24 cellular contexts compared by ENCODE assay signal in genomic region chr10:52128056-52128683, GRCh38.
DNase-seq lines count a peak whose midpoint lies in the region; FAIRE-seq and TF ChIP-seq lines count a peak whose summit lies in the region.
"Had no signal": no experiment of that assay in that cellular context is flagged by ENCODE, and none has a peak within 500 bp of the region (broad histone marks: within the 10 kb centered on the region; RNA-seq: fewer than 3 reads in every experiment).

No MANE protein-coding gene starts in this region.

- no peak for TF ChIP-seq CTCF in WERI-Rb-1 (IDR thresholded peaks at IDR 0.05; ENCODE audit: low read depth, low read length)
- no peak for TF ChIP-seq CTCF in CD14-positive monocyte (IDR thresholded peaks at IDR 0.05)

- H3K4me3 Mint-ChIP-seq in CD14-positive monocyte, result no peak overlapping the region
- H3K4me3 Mint-ChIP-seq: activated T-cell treated with anti-CD3 and anti-CD28 coated beads, Interleukin-2, amount 50 U/mL, for 72 hours; naive thymus-derived CD4-positive, alpha-beta T cell had no signal

- H3K27ac Mint-ChIP-seq in CD14-positive monocyte, result no peak overlapping the region
- H3K27ac Mint-ChIP-seq: activated T-cell treated with anti-CD3 and anti-CD28 coated beads, Interleukin-2, amount 50 U/mL, for 72 hours; naive thymus-derived CD4-positive, alpha-beta T cell had no signal

- intact Hi-C loops in CD14-positive monocyte (cut with micrococcal nuclease), result no loop called here

- no peak overlapping the region for H3K4me3 ChIP-seq in WERI-Rb-1 (ENCODE audit: low read depth, low read length)
- H3K4me3 ChIP-seq: BLaER1, SJCRH30, upper lobe of left lung had no signal

- no peaks in the 10 kb centered on the region for H3K27me3 Mint-ChIP-seq in CD14-positive monocyte (ENCODE audit: low read depth in 3 of 3)

- no peaks in the 10 kb centered on the region for H3K27me3 ChIP-seq in WERI-Rb-1 (ENCODE audit: insufficient read depth, low read depth, severe bottlenecking)
- H3K27me3 ChIP-seq: BLaER1, SJCRH30, upper lobe of left lung had no signal

- CTCF ChIA-PET in HEK293T (lab: Yijun Ruan, JAX), result interaction anchor here (1.0 kb wide), 1 partner anchor 13 kb away, joined by 3 read pairs; no protein-coding TSS in a partner anchor

- no peaks in the 10 kb centered on the region for H3K36me3 Mint-ChIP-seq in CD14-positive monocyte
- H3K36me3 Mint-ChIP-seq: naive thymus-derived CD4-positive, alpha-beta T cell had no signal

- no peaks in the 10 kb centered on the region for H3K9me3 ChIP-seq in WERI-Rb-1 (ENCODE audit: severe bottlenecking)
- H3K9me3 ChIP-seq: BLaER1, SJCRH30, upper lobe of left lung had no signal

- H3K4me1 Mint-ChIP-seq in CD14-positive monocyte, result no peaks in the 10 kb centered on the region
- H3K4me1 Mint-ChIP-seq: naive thymus-derived CD4-positive, alpha-beta T cell had no signal

- FAIRE-seq in HTR-8/SVneo (lab: Jason Lieb, UNC), result no peak

- DNase-seq in HEK293T (ENCODE audit: extremely low spot score), result peak; percentile 41
- DNase-seq in WERI-Rb-1, result peak; percentile 33
- DNase-seq in iPS-NIHi11 (ENCODE audit: low spot score), result peak; percentile 37
- DNase-seq in retina, result peak; percentile 22
- DNase-seq in CD14-positive monocyte (ENCODE audit: low spot score), result no peak
- DNase-seq in NCI-H1436 treated with DMSO at 0.1 percent for 48 hours (lab: John Stamatoyannopoulos, UW), result no peak
- no peak for DNase-seq in HTR-8/SVneo (ENCODE audit: insufficient read length, low spot score)
- DNase-seq: activated CD4-positive, alpha-beta T cell treated with anti-CD3 and anti-CD28 coated beads, Interleukin-2, amount 50 U/mL, for 4 hours; activated CD4-positive, CD25-positive, alpha-beta regulatory T cell; activated naive CD4-positive, alpha-beta T cell; activated T-cell treated with anti-CD3 and anti-CD28 coated beads, Interleukin-2, amount 50 U/mL, for 72 hours; DMS53; effector CD4-positive, alpha-beta T cell; HCEC 1CT; head of caudate nucleus; KBM-7; naive thymus-derived CD4-positive, alpha-beta T cell; NCI-H1105 treated with DMSO at 0.1 percent for 48 hours; NCI-H2081; NCI-H446; stimulated activated CD4-positive, alpha-beta T cell treated with anti-CD3 and anti-CD28 coated beads, Interleukin-2, amount 100 ng/mL, for 48 hours; upper lobe of left lung had no signal

- H3K9me3 Mint-ChIP-seq in CD14-positive monocyte, result peaks cover 0 to 2% (median 0%) of the 10 kb centered on the region in 7 donors

- POLR2A ChIA-PET in HEK293T (lab: Yijun Ruan, JAX), result no interaction called here

- no peaks in the 10 kb centered on the region for H3K36me3 ChIP-seq in WERI-Rb-1
- H3K36me3 ChIP-seq: BLaER1, SJCRH30, upper lobe of left lung had no signal

- no peak overlapping the region for H3K27ac ChIP-seq in WERI-Rb-1
- H3K27ac ChIP-seq: BLaER1, SJCRH30, upper lobe of left lung had no signal

TF ChIP-seq in HEK293T, 16 proteins besides CTCF, POLR2A, EP300 and RAD21:
- TF ChIP-seq FOXA1 (IDR thresholded peaks at IDR 0.05) (no peak), FOXM1 (IDR thresholded peaks at IDR 0.05; ENCODE audit: borderline replicate concordance) (no peak), L3MBTL2 (conservative IDR thresholded peaks at IDR 0.05) (no peak), BHLHE40 (IDR thresholded peaks at IDR 0.05; ENCODE audit: borderline replicate concordance) (no peak), TARDBP (IDR thresholded peaks at IDR 0.05) (no peak), NFRKB (IDR thresholded peaks at IDR 0.05) (no peak), LEF1 (IDR thresholded peaks at IDR 0.05; ENCODE audit: borderline replicate concordance) (no peak), CTBP1 (IDR thresholded peaks at IDR 0.05; ENCODE audit: borderline replicate concordance) (no peak), SUZ12 (IDR thresholded peaks at IDR 0.05) (no peak), SP1 (IDR thresholded peaks at IDR 0.05) (no peak), HDGF (IDR thresholded peaks at IDR 0.05; ENCODE audit: borderline replicate concordance) (no peak)

Comparison
In these comparisons a context has a peak if more than half of its experiments do, and no peak if none do; other contexts are left out.
1. DNase-seq: peak in HEK293T (single experiment), WERI-Rb-1 (single experiment), iPS-NIHi11 (single experiment) and retina (single experiment); none in CD14-positive monocyte (single experiment), NCI-H1436 treated with DMSO at 0.1 percent for 48 hours (single experiment) and HTR-8/SVneo (single experiment).